ENCODE assay signal across 1 cellular context in genomic region chr22:50298937-50299656, GRCh38.
TF ChIP-seq lines count a peak whose summit lies in the region.

No MANE protein-coding gene starts in this region.

TF ChIP-seq in GM23338, 12 proteins besides CTCF, POLR2A, EP300 and RAD21:
- no peak for TF ChIP-seq ZNF331 (CRISPR knock-in tag; IDR thresholded peaks at IDR 0.05; ENCODE audit: low read depth)
